In the genomic region with DNA sequence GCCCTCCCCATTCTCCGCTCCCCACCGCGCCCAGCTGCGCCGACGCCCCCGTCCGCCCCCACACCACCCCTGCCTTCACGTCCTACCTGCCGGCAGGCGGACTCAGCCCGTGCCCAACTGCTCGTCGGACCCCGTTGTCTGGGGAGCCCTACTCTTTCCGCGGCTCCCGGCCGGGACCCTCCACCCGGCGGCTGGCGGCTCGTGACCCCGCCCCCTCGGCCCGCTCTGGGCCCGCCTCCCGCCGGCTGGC, we compare ENCODE assay signal across 1 cellular context.
TF ChIP-seq lines count a peak whose summit lies in the region.

A gene (minus strand): TSS at position 209 of the 250 bp plus-strand sequence. CDS start 9,899 bp downstream, outside the sequence.

TF ChIP-seq in GM12878, 131 proteins besides CTCF, POLR2A, EP300 and RAD21 (continued from another document):
- no peak for TF ChIP-seq RFX5 (IDR thresholded peaks at IDR 0.05; ENCODE audit: low read depth, low read length)
- TF ChIP-seq, protein P1, sequence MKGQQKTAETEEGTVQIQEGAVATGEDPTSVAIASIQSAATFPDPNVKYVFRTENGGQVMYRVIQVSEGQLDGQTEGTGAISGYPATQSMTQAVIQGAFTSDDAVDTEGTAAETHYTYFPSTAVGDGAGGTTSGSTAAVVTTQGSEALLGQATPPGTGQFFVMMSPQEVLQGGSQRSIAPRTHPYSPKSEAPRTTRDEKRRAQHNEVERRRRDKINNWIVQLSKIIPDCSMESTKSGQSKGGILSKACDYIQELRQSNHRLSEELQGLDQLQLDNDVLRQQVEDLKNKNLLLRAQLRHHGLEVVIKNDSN (IDR thresholded peaks at IDR 0.05; ENCODE audit: borderline replicate concordance, extremely low read length, insufficient read depth, low read depth, low read length), result peak; percentile 43
